Comparison of ENCODE assay signal across 15 cellular contexts in genomic region chr14:61615743-61616523, GRCh38.
A peak's percentile ranks its signal among the peaks of the same experiment; 100 is the strongest.
DNase-seq lines count a peak whose midpoint lies in the region; TF ChIP-seq lines count a peak whose summit lies in the region.
"Had no signal": no experiment of that assay in that cellular context is flagged by ENCODE, and none has a peak within 500 bp of the region (broad histone marks: within the 10 kb centered on the region; RNA-seq: fewer than 3 reads in every experiment).

No MANE protein-coding gene starts in this region.

- no TSS peak for BruUV-seq in Caco-2 (replicated peaks; lab: Mats Ljungman, UMichigan)

- intact Hi-C loops in Caco-2 (cut with micrococcal nuclease; ENCODE audit: unreplicated experiment) = no loop called here

- POLR2A ChIA-PET in Caco-2 (lab: Charles Lee) = interaction anchor here (0.6 to 0.7 kb wide), 2 partner anchors 66 to 511 kb away, joined by 3 to 4 read pairs; no protein-coding TSS in a partner anchor

- peaks cover 11% of the 10 kb centered on the region for H3K9me3 Mint-ChIP-seq in Caco-2 (ENCODE audit: unreplicated experiment)
- no peaks in the 10 kb centered on the region for H3K9me3 Mint-ChIP-seq in activated naive CD4-positive, alpha-beta T cell treated with anti-CD3 and anti-CD28 coated beads, Interleukin-2, amount 10 ng/mL, durations not matched to agents 7 days and 5 days
- H3K9me3 Mint-ChIP-seq: activated T-helper 17 cell treated with anti-CD3 and anti-CD28 coated beads, Interleukin-2, amount 50 U/mL, for 72 hours; stimulated activated naive B cell treated with anti-CD40 and anti-IgM and Interleukin-4, amounts not matched to agents 10 μg/mL and 1 μg/mL and 100 μg/mL, for 72 hours had no signal

- TF ChIP-seq CTCF in Caco-2 (IDR thresholded peaks at IDR 0.05; ENCODE audit: insufficient read depth in 1 of 2, low read depth in 1 of 2, low read length in 1 of 2, severe bottlenecking in 1 of 2, unreplicated experiment in 1 of 2) (no peak), GM20000 (IDR thresholded peaks at IDR 0.05; ENCODE audit: extremely low read depth, missing control alignments) (no peak)

- no peaks in the 10 kb centered on the region for H3K27me3 ChIP-seq in Caco-2 (replicated peaks; ENCODE audit: control insufficient read depth, insufficient read depth, low read length)
- H3K27me3 ChIP-seq: breast epithelium had no signal

- peaks cover 28% of the 10 kb centered on the region for H3K4me1 Mint-ChIP-seq in Caco-2 (ENCODE audit: low read depth, unreplicated experiment)
- peaks cover 31% of the 10 kb centered on the region for H3K4me1 Mint-ChIP-seq in activated naive CD4-positive, alpha-beta T cell treated with anti-CD3 and anti-CD28 coated beads, Interleukin-2, amount 10 ng/mL, durations not matched to agents 7 days and 5 days
- H3K4me1 Mint-ChIP-seq: B cell had no signal

- H3K4me3 Mint-ChIP-seq in Caco-2 (ENCODE audit: unreplicated experiment) = no peak overlapping the region
- H3K4me3 Mint-ChIP-seq in activated naive CD4-positive, alpha-beta T cell treated with anti-CD3 and anti-CD28 coated beads, Interleukin-2, amount 10 ng/mL, durations not matched to agents 7 days and 5 days = no peak overlapping the region
- H3K4me3 Mint-ChIP-seq: activated CD4-positive, alpha-beta T cell treated with anti-CD3 and anti-CD28 coated beads, Interleukin-2, amount 10 ng/mL, durations not matched to agents 24 days and 14 days; activated T-helper 17 cell treated with anti-CD3 and anti-CD28 coated beads, Interleukin-2, amount 50 U/mL, for 72 hours; B cell; stimulated activated naive B cell treated with anti-CD40 and anti-IgM and Interleukin-4, amounts not matched to agents 10 μg/mL and 1 μg/mL and 100 μg/mL, for 72 hours had no signal

- CTCF ChIA-PET in Caco-2 (lab: Charles Lee) = no interaction called here
- CTCF ChIA-PET in activated naive CD4-positive, alpha-beta T cell treated with anti-CD3 and anti-CD28 coated beads, Interleukin-2, amount 10 ng/mL, durations not matched to agents 7 days and 5 days (lab: Charles Lee) = no interaction called here

- H3K9me3 ChIP-seq in Caco-2 = no peaks in the 10 kb centered on the region
- H3K9me3 ChIP-seq: breast epithelium had no signal

- H3K27ac Mint-ChIP-seq in Caco-2 (ENCODE audit: unreplicated experiment) = peak overlapping the region; percentile 16
- H3K27ac Mint-ChIP-seq in activated naive CD4-positive, alpha-beta T cell treated with anti-CD3 and anti-CD28 coated beads, Interleukin-2, amount 10 ng/mL, durations not matched to agents 7 days and 5 days = no peak overlapping the region
- H3K27ac Mint-ChIP-seq: activated CD4-positive, alpha-beta T cell treated with anti-CD3 and anti-CD28 coated beads, Interleukin-2, amount 10 ng/mL, durations not matched to agents 24 days and 14 days; activated T-helper 17 cell treated with anti-CD3 and anti-CD28 coated beads, Interleukin-2, amount 50 U/mL, for 72 hours; B cell; stimulated activated naive B cell treated with anti-CD40 and anti-IgM and Interleukin-4, amounts not matched to agents 10 μg/mL and 1 μg/mL and 100 μg/mL, for 72 hours had no signal

- H3K27me3 Mint-ChIP-seq in Caco-2 (ENCODE audit: insufficient read depth, unreplicated experiment) = no peaks in the 10 kb centered on the region
- H3K27me3 Mint-ChIP-seq in activated naive CD4-positive, alpha-beta T cell treated with anti-CD3 and anti-CD28 coated beads, Interleukin-2, amount 10 ng/mL, durations not matched to agents 7 days and 5 days = no peaks in the 10 kb centered on the region
- H3K27me3 Mint-ChIP-seq: activated CD4-positive, alpha-beta T cell treated with anti-CD3 and anti-CD28 coated beads, Interleukin-2, amount 10 ng/mL, durations not matched to agents 24 days and 14 days; activated T-helper 17 cell treated with anti-CD3 and anti-CD28 coated beads, Interleukin-2, amount 50 U/mL, for 72 hours; B cell; stimulated activated naive B cell treated with anti-CD40 and anti-IgM and Interleukin-4, amounts not matched to agents 10 μg/mL and 1 μg/mL and 100 μg/mL, for 72 hours had no signal

- H3K4me1 ChIP-seq in Caco-2 = peaks cover 17% of the 10 kb centered on the region; the same call in 1 of the 2 replicates
- H3K4me1 ChIP-seq: breast epithelium had no signal

- H3K36me3 Mint-ChIP-seq in Caco-2 (ENCODE audit: insufficient read depth, unreplicated experiment) = no peaks in the 10 kb centered on the region
- no peaks in the 10 kb centered on the region for H3K36me3 Mint-ChIP-seq in activated naive CD4-positive, alpha-beta T cell treated with anti-CD3 and anti-CD28 coated beads, Interleukin-2, amount 10 ng/mL, durations not matched to agents 7 days and 5 days
- H3K36me3 Mint-ChIP-seq: stimulated activated naive B cell treated with anti-CD40 and anti-IgM and Interleukin-4, amounts not matched to agents 10 μg/mL and 1 μg/mL and 100 μg/mL, for 72 hours had no signal

- H3K4me3 ChIP-seq in Caco-2 (ENCODE audit: low read depth, low read length) = no peak overlapping the region
- H3K4me3 ChIP-seq: breast epithelium had no signal

- no peak for DNase-seq in Caco-2
- DNase-seq in NCI-H226 = peak; percentile 69
- peak; percentile 72 for DNase-seq in dermis blood vessel endothelial cell
- DNase-seq in myocyte (ENCODE audit: low read depth) = peak; percentile 52
- no peak for DNase-seq in HuH-7 (ENCODE audit: low spot score)
- DNase-seq in activated naive CD4-positive, alpha-beta T cell treated with anti-CD3 and anti-CD28 coated beads, Interleukin-2, amount 10 ng/mL, durations not matched to agents 7 days and 5 days = no peak
- no peak for DNase-seq in islet precursor cell
- DNase-seq in GM20000 (ENCODE audit: low spot score) = no peak
- DNase-seq: activated CD4-positive, alpha-beta T cell treated with anti-CD3 and anti-CD28 coated beads, Interleukin-2, amount 10 ng/mL, durations not matched to agents 24 days and 14 days; DND-41; stimulated activated CD4-positive, alpha-beta T cell treated with anti-CD3 and anti-CD28 coated beads, Interleukin-4, amount 100 ng/mL, for 24 hours; stimulated activated naive B cell treated with anti-CD40 and anti-IgM and Interleukin-4, amounts not matched to agents 10 μg/mL and 1 μg/mL and 100 μg/mL, for 72 hours had no signal

- no peaks in the 10 kb centered on the region for H3K36me3 ChIP-seq in Caco-2 (ENCODE audit: control insufficient read depth, insufficient read depth, low read length)
- H3K36me3 ChIP-seq: breast epithelium had no signal

Comparison
In these comparisons a context has a peak if more than half of its experiments do, and no peak if none do; other contexts are left out.
1. DNase-seq: peak in NCI-H226 (single experiment), dermis blood vessel endothelial cell (single experiment) and myocyte (single experiment); none in Caco-2 (0 of 2), HuH-7 (single experiment), activated naive CD4-positive, alpha-beta T cell treated with anti-CD3 and anti-CD28 coated beads, Interleukin-2, amount 10 ng/mL, durations not matched to agents 7 days and 5 days (single experiment), islet precursor cell (single experiment) and GM20000 (single experiment).